1 cellular context compared by ENCODE assay signal in genomic region chr5:5969942-5970483, GRCh38.
TF ChIP-seq lines count a peak whose summit lies in the region.

No MANE protein-coding gene starts in this region.

TF ChIP-seq in HEK293, 187 proteins besides CTCF, POLR2A, EP300 and RAD21 (continued from another document):
- TF ChIP-seq ZBTB49 (tag by site-specific recombination; IDR thresholded peaks at IDR 0.05; ENCODE audit: low read depth) (no peak), ZNF621 (tag by site-specific recombination; IDR thresholded peaks at IDR 0.05) (no peak)
TF ChIP-seq in HEK293: peak in this region for 1.
